ENCODE assay signal across 8 cellular contexts in genomic region chr14:75577724-75578098, GRCh38. TPM values are rescaled to one million over a fixed set of nuclear protein-coding genes. Genes with fewer than 3 reads are reported as not detected.
DNase-seq lines count a peak whose midpoint lies in the region; ATAC-seq and TF ChIP-seq lines count a peak whose summit lies in the region.

No MANE protein-coding gene starts in this region.

- TF ChIP-seq CTCF in progenitor cell of endocrine pancreas (IDR thresholded peaks at IDR 0.05; ENCODE audit: unreplicated experiment) (peak; percentile 81), uterus (IDR thresholded peaks at IDR 0.05) (peak; percentile 65 to 81 (median 78))

- H3K36me3 Mint-ChIP-seq in T-helper 1 cell treated with Interleukin-12 subunit alpha and Interleukin-12 subunit beta and Interleukin-4 antibody, amounts not matched to agents 30 μg/mL and 1 μg/mL, for 36 hours (ENCODE audit: low read depth) = no peaks in the 10 kb centered on the region
- H3K36me3 Mint-ChIP-seq in progenitor cell of endocrine pancreas (ENCODE audit: insufficient read depth) = no peaks in the 10 kb centered on the region

- ATAC-seq in right cardiac atrium = peak; percentile 89 to 90

- no peaks in the 10 kb centered on the region for H3K9me3 ChIP-seq in right cardiac atrium (ENCODE audit: control insufficient read depth, low read length)
- no peaks in the 10 kb centered on the region for H3K9me3 ChIP-seq in uterus

- under 1% methylated on average over 15 of the region's 15 CpGs for WGBS in right cardiac atrium

- peaks cover 5% of the 10 kb centered on the region for H3K4me1 ChIP-seq in right cardiac atrium (ENCODE audit: control insufficient read depth, insufficient read depth, low read length)
- H3K4me1 ChIP-seq in uterus = peaks cover 0 to 10% of the 10 kb centered on the region in 2 donors

- H3K27me3 ChIP-seq in right cardiac atrium (ENCODE audit: control insufficient read depth, insufficient read depth) = no peaks in the 10 kb centered on the region
- H3K27me3 ChIP-seq in uterus = no peaks in the 10 kb centered on the region

- H3K27ac Mint-ChIP-seq in T-helper 1 cell treated with Interleukin-12 subunit alpha and Interleukin-12 subunit beta and Interleukin-4 antibody, amounts not matched to agents 30 μg/mL and 1 μg/mL, for 36 hours = peak overlapping the region; percentile 69
- peak overlapping the region; percentile 89 for H3K27ac Mint-ChIP-seq in progenitor cell of endocrine pancreas

- H3K4me3 ChIP-seq in right cardiac atrium (ENCODE audit: low read length) = peak overlapping the region; percentile 53
- peak overlapping the region; percentile 51 to 57 for H3K4me3 ChIP-seq in uterus

- intact Hi-C loops in right cardiac atrium (cut with DNase I) = loop anchor here (2.0 kb wide), 2 partner anchors 73 to 77 kb away; no protein-coding TSS in a partner anchor
- intact Hi-C loops in uterus (cut with DNase I; ENCODE audit: low total_unique reads) = loop anchor here (5.0 kb wide), 1 partner anchor 75 kb away; no protein-coding TSS in a partner anchor

- peak; percentile 84 for DNase-seq in EL
- DNase-seq in H4 (ENCODE audit: low spot score) = peak; percentile 67
- peak; percentile 59 for DNase-seq in NAMALWA (ENCODE audit: low spot score)
- peak in 56 of 58 donors; percentile 4 to 85 (median 54) for DNase-seq in anterior cingulate cortex (lab: John Stamatoyannopoulos, UW)
- peak; percentile 90 to 96 (median 91) for DNase-seq in right cardiac atrium
- peak; percentile 62 for DNase-seq in progenitor cell of endocrine pancreas (ENCODE audit: low spot score, unreplicated experiment)
- peak; percentile 81 to 84 for DNase-seq in uterus

- peaks cover 10% of the 10 kb centered on the region for H3K27me3 Mint-ChIP-seq in T-helper 1 cell treated with Interleukin-12 subunit alpha and Interleukin-12 subunit beta and Interleukin-4 antibody, amounts not matched to agents 30 μg/mL and 1 μg/mL, for 36 hours (ENCODE audit: low read depth)
- peaks cover 32% of the 10 kb centered on the region for H3K27me3 Mint-ChIP-seq in progenitor cell of endocrine pancreas

- TF ChIP-seq POLR2A in uterus (IDR thresholded peaks at IDR 0.05) = no peak

- peak overlapping the region; percentile 87 for H3K4me3 Mint-ChIP-seq in T-helper 1 cell treated with Interleukin-12 subunit alpha and Interleukin-12 subunit beta and Interleukin-4 antibody, amounts not matched to agents 30 μg/mL and 1 μg/mL, for 36 hours
- peak overlapping the region; percentile 85 for H3K4me3 Mint-ChIP-seq in progenitor cell of endocrine pancreas (ENCODE audit: low read depth)

- no peaks in the 10 kb centered on the region for H3K9me3 Mint-ChIP-seq in T-helper 1 cell treated with Interleukin-12 subunit alpha and Interleukin-12 subunit beta and Interleukin-4 antibody, amounts not matched to agents 30 μg/mL and 1 μg/mL, for 36 hours
- no peaks in the 10 kb centered on the region for H3K9me3 Mint-ChIP-seq in progenitor cell of endocrine pancreas (ENCODE audit: low read depth)

- H3K27ac ChIP-seq in right cardiac atrium (ENCODE audit: low read length) (peak overlapping the region; percentile 82), uterus (peak overlapping the region; percentile 81)

- no peaks in the 10 kb centered on the region for H3K36me3 ChIP-seq in uterus

- peaks cover 20% of the 10 kb centered on the region for H3K4me1 Mint-ChIP-seq in T-helper 1 cell treated with Interleukin-12 subunit alpha and Interleukin-12 subunit beta and Interleukin-4 antibody, amounts not matched to agents 30 μg/mL and 1 μg/mL, for 36 hours (ENCODE audit: low read depth)
- peaks cover 11% of the 10 kb centered on the region for H3K4me1 Mint-ChIP-seq in progenitor cell of endocrine pancreas (ENCODE audit: low read depth)

RNA-seq across cellular contexts. Expression of gene FLVCR2, which starts 0.7 kb away (rescaled TPM):
- total RNA-seq in H4 (2014; rRNA removed; shearing (Covaris generic)) = 0.79 and 0.99 TPM in 2 replicates
- total RNA-seq in right cardiac atrium = 1 to 10 TPM; 4.1 to 8.1 (median 6.3) TPM
- polyA plus RNA-seq in right cardiac atrium = 1.3 TPM
- 1.0 and 6.3 TPM in 2 replicates for total RNA-seq in progenitor cell of endocrine pancreas
- total RNA-seq in uterus = 10 to 100 TPM in 1 of 4 donors, 1 to 10 TPM in 3; 2.3 to 15.0 (median 3.3) TPM

RNA-seq across cellular contexts. Expression of gene BATF, which starts 55.4 kb away (rescaled TPM):
- not detected in 2 replicates for total RNA-seq in H4 (2014; rRNA removed; shearing (Covaris generic))
- total RNA-seq in right cardiac atrium (1 to 10 TPM in 1 of 4 donors, under 1 TPM in 2, not detected in 1; 0.53 to 3.0 (median 0.54) TPM), progenitor cell of endocrine pancreas (0.55 TPM in 1 of 2 replicates, not detected in the other), uterus (1 to 10 TPM in 2 of 4 donors, under 1 TPM in 1, not detected in 1; 0.28 to 6.4 (median 1.3) TPM)
- polyA plus RNA-seq in right cardiac atrium = 0.91 TPM

Comparison
In these comparisons a context has a peak if more than half of its experiments do, and no peak if none do; other contexts are left out.
1. Peak in every context shown above with its lines: DNase-seq, ATAC-seq, H3K4me3 ChIP-seq and H3K27ac ChIP-seq.